In genomic region chr1:11681071-11681771, GRCh38 we compare ENCODE assay signal across 8 cellular contexts. TPM values are rescaled to one million over a fixed set of nuclear protein-coding genes. Genes with fewer than 3 reads are reported as not detected.
DNase-seq lines count a peak whose midpoint lies in the region; ATAC-seq and TF ChIP-seq lines count a peak whose summit lies in the region.

TSS of gene MAD2L2 (minus strand) at chr1:11681148. CDS start at chr1:11680601, 547 bp downstream.

- no peak for TF ChIP-seq POLR2A in suprapubic skin (IDR thresholded peaks at IDR 0.05)

- TF ChIP-seq CTCF in omental fat pad (IDR thresholded peaks at IDR 0.05) (no peak), suprapubic skin (IDR thresholded peaks at IDR 0.05) (no peak)

- peaks cover 10% of the 10 kb centered on the region for H3K36me3 ChIP-seq in suprapubic skin

- H3K9me3 ChIP-seq in suprapubic skin = no peaks in the 10 kb centered on the region

- no peak for TF ChIP-seq EP300 in suprapubic skin (IDR thresholded peaks at IDR 0.05)

- peak; percentile 93 for DNase-seq in EL
- DNase-seq in LHCN-M2 (ENCODE audit: low read depth) = peak; percentile 86
- peak; percentile 94 for DNase-seq in activated naive CD4-positive, alpha-beta T cell treated with anti-CD3 and anti-CD28 coated beads, Interleukin-2, amount 50 U/mL, for 16 hours
- DNase-seq in glomerular endothelial cell (ENCODE audit: extremely low read depth, low read depth, low spot score) = no peak
- peak; percentile 71 for DNase-seq in omental fat pad (ENCODE audit: low spot score)
- peak; percentile 90 to 93 for DNase-seq in suprapubic skin (ENCODE audit: low spot score in 2 of 2)

- H3K27ac ChIP-seq in suprapubic skin = peak within 1 kb of the TSS; percentile 79

- H3K4me3 ChIP-seq in suprapubic skin = peak within 1 kb of the TSS; percentile 77

- H3K4me1 ChIP-seq in suprapubic skin = peaks cover 25% of the 10 kb centered on the region

- 0% methylated on average over 16 of the region's 71 CpGs for WGBS in suprapubic skin

- H3K27me3 ChIP-seq in suprapubic skin = no peaks in the 10 kb centered on the region

- ATAC-seq in GM21825 (IDR thresholded peaks at IDR 0.05; ENCODE audit: unreplicated experiment) (peak; percentile 76), SK-N-SH treated with all-trans-retinoic acid at 6 μM for 48 hours (peak; percentile 93), omental fat pad (ENCODE audit: low FRiP score) (peak; percentile 94)

TF ChIP-seq in SK-N-SH treated with all-trans-retinoic acid at 6 μM for 48 hours, 23 proteins besides CTCF, POLR2A, EP300 and RAD21:
- TF ChIP-seq POU6F1 (CRISPR knock-in tag; IDR thresholded peaks at IDR 0.05; ENCODE audit: borderline replicate concordance, low read depth) = no peak
- TF ChIP-seq ESRRG (CRISPR knock-in tag; IDR thresholded peaks at IDR 0.05) = no peak
- no peak for TF ChIP-seq ISL1 (CRISPR knock-in tag; IDR thresholded peaks at IDR 0.05)
- TF ChIP-seq ZNF565 (CRISPR knock-in tag; conservative IDR thresholded peaks at IDR 0.05; ENCODE audit: low read depth) = no peak
- TF ChIP-seq ZNF70 (CRISPR knock-in tag; IDR thresholded peaks at IDR 0.05) = no peak
- no peak for TF ChIP-seq TSHZ2 (CRISPR knock-in tag; IDR thresholded peaks at IDR 0.05)
- no peak for TF ChIP-seq RARB (CRISPR knock-in tag; IDR thresholded peaks at IDR 0.05)
- TF ChIP-seq SNAI2 (CRISPR knock-in tag; IDR thresholded peaks at IDR 0.05) = no peak
- no peak for TF ChIP-seq ARNTL (CRISPR knock-in tag; IDR thresholded peaks at IDR 0.05; ENCODE audit: borderline replicate concordance, low read depth)
- TF ChIP-seq ZC3H10 (CRISPR knock-in tag; IDR thresholded peaks at IDR 0.05) = no peak
- no peak for TF ChIP-seq CSRNP3 (CRISPR knock-in tag; IDR thresholded peaks at IDR 0.05)
- TF ChIP-seq ZFP30 (CRISPR knock-in tag; IDR thresholded peaks at IDR 0.05) = no peak
- TF ChIP-seq ZFP3 (CRISPR knock-in tag; IDR thresholded peaks at IDR 0.05) = no peak
- no peak for TF ChIP-seq BACH2 (CRISPR knock-in tag; IDR thresholded peaks at IDR 0.05; ENCODE audit: borderline replicate concordance)
- TF ChIP-seq PPARA (CRISPR knock-in tag; IDR thresholded peaks at IDR 0.05; ENCODE audit: borderline replicate concordance) = no peak
- TF ChIP-seq GLIS3 (CRISPR knock-in tag; IDR thresholded peaks at IDR 0.05) = no peak
- no peak; the same call in 1 of the 2 replicates for TF ChIP-seq PATZ1 (CRISPR knock-in tag; IDR thresholded peaks at IDR 0.05; ENCODE audit: borderline replicate concordance)
- no peak for TF ChIP-seq TOX (CRISPR knock-in tag; IDR thresholded peaks at IDR 0.05; ENCODE audit: borderline replicate concordance)

RNA-seq across cellular contexts. Expression of gene MAD2L2, which starts in this region (rescaled TPM):
- total RNA-seq in LHCN-M2 (2014; rRNA removed) = 86.2 and 90.6 TPM in 2 replicates
- 63.5 TPM for polyA plus RNA-seq in LHCN-M2 (2012)
- 30.0 and 35.1 TPM in 2 replicates for total RNA-seq in glomerular endothelial cell
- 10 to 100 TPM; 20.2 to 41.3 (median 35.7) TPM for total RNA-seq in omental fat pad
- 10 to 100 TPM; 25.4 to 35.0 (median 32.7) TPM for total RNA-seq in suprapubic skin
